ENCODE assay signal across 21 cellular contexts in the genomic region with DNA sequence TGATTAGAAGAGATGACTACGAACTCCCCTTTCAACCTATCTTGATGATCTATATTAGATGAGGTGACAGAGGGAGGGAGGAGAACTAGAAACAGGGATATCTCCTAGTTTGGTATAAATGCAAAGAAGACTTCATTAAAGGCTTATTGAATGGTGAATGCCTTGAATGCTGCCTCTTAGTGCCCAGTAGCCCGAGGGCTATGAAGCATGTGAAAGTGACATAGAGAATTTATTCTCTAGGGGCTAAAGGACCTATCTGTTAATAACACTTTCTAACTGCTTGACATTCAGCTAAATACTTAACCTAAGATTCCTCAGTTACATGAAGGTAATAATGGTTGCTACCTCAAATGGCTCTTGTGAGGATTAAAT.
"Had no signal": no experiment of that assay in that cellular context is flagged by ENCODE, and none has a peak within 500 bp of the region (broad histone marks: within the 10 kb centered on the region; RNA-seq: fewer than 3 reads in every experiment).

No MANE protein-coding gene starts in this region.

- H3K27me3 ChIP-seq: body of pancreas, gastroesophageal sphincter, neutrophil, sigmoid colon, spleen had no signal

- H3K4me1 Mint-ChIP-seq: activated CD4-positive, alpha-beta T cell treated with anti-CD3 and anti-CD28 coated beads, Interleukin-2, amount 10 ng/mL, durations not matched to agents 24 days and 14 days; activated naive CD8-positive, alpha-beta T cell treated with anti-CD3 and anti-CD28 coated beads, Interleukin-2, amount 10 ng/mL, durations not matched to agents 7 days and 5 days; activated T-helper 17 cell treated with anti-CD3 and anti-CD28 coated beads, Interleukin-2, amount 50 U/mL, for 72 hours; endodermal cell; memory B cell; naive thymus-derived CD8-positive, alpha-beta T cell; stimulated activated naive B cell treated with anti-CD40 and anti-IgM and Interleukin-4, amounts not matched to agents 10 μg/mL and 1 μg/mL and 100 μg/mL, for 72 hours had no signal

- H3K4me3 ChIP-seq: body of pancreas, gastroesophageal sphincter, sigmoid colon, spleen had no signal

- H3K36me3 ChIP-seq: gastroesophageal sphincter, neutrophil, sigmoid colon, spleen had no signal

- H3K9me3 ChIP-seq: body of pancreas, gastroesophageal sphincter, neutrophil, sigmoid colon, spleen had no signal

- H3K9me3 Mint-ChIP-seq: activated CD4-positive, alpha-beta T cell treated with anti-CD3 and anti-CD28 coated beads, Interleukin-2, amount 10 ng/mL, durations not matched to agents 24 days and 14 days; activated CD8-positive, alpha-beta T cell treated with anti-CD3 and anti-CD28 coated beads for 36 hours; activated naive CD8-positive, alpha-beta T cell treated with anti-CD3 and anti-CD28 coated beads, Interleukin-2, amount 10 ng/mL, durations not matched to agents 7 days and 5 days; activated T-helper 17 cell treated with anti-CD3 and anti-CD28 coated beads, Interleukin-2, amount 50 U/mL, for 72 hours; endodermal cell; memory B cell; stimulated activated naive B cell treated with anti-CD40 and anti-IgM and Interleukin-4, amounts not matched to agents 10 μg/mL and 1 μg/mL and 100 μg/mL, for 72 hours; T-helper 2 cell treated with Interferon-gamma antibody and Interleukin-4, amounts not matched to agents 5 μg/mL and 100 μg/mL, for 36 hours had no signal

- H3K36me3 Mint-ChIP-seq: activated naive CD8-positive, alpha-beta T cell treated with anti-CD3 and anti-CD28 coated beads, Interleukin-2, amount 10 ng/mL, durations not matched to agents 7 days and 5 days; memory B cell; naive thymus-derived CD8-positive, alpha-beta T cell; stimulated activated naive B cell treated with anti-CD40 and anti-IgM and Interleukin-4, amounts not matched to agents 10 μg/mL and 1 μg/mL and 100 μg/mL, for 72 hours had no signal

- DNase-seq: activated CD4-positive, alpha-beta T cell treated with anti-CD3 and anti-CD28 coated beads, Interleukin-2, amount 10 ng/mL, durations not matched to agents 24 days and 14 days; activated CD4-positive, CD25-positive, alpha-beta regulatory T cell; activated CD8-positive, alpha-beta T cell treated with anti-CD3 and anti-CD28 coated beads for 36 hours; activated naive CD4-positive, alpha-beta T cell; activated naive CD8-positive, alpha-beta T cell treated with anti-CD3 and anti-CD28 coated beads, Interleukin-2, amount 10 ng/mL, durations not matched to agents 7 days and 5 days; activated T-cell treated with anti-CD3 and anti-CD28 coated beads, Interleukin-2, amount 50 U/mL, for 1 hour; amygdala; body of pancreas; caudate nucleus; endodermal cell; naive thymus-derived CD8-positive, alpha-beta T cell; posterior cingulate gyrus; sigmoid colon; spleen; stimulated activated CD4-positive, alpha-beta T cell treated with anti-CD3 and anti-CD28 coated beads, Interleukin-4, amount 100 ng/mL, for 4 hours; stimulated activated naive B cell treated with anti-CD40 and anti-IgM and Interleukin-4, amounts not matched to agents 10 μg/mL and 1 μg/mL and 100 μg/mL, for 72 hours had no signal

- H3K27ac Mint-ChIP-seq: activated CD4-positive, alpha-beta T cell treated with anti-CD3 and anti-CD28 coated beads, Interleukin-2, amount 10 ng/mL, durations not matched to agents 24 days and 14 days; activated CD8-positive, alpha-beta T cell treated with anti-CD3 and anti-CD28 coated beads for 36 hours; activated naive CD8-positive, alpha-beta T cell treated with anti-CD3 and anti-CD28 coated beads, Interleukin-2, amount 10 ng/mL, durations not matched to agents 7 days and 5 days; activated T-helper 17 cell treated with anti-CD3 and anti-CD28 coated beads, Interleukin-2, amount 50 U/mL, for 72 hours; endodermal cell; memory B cell; naive thymus-derived CD8-positive, alpha-beta T cell; stimulated activated naive B cell treated with anti-CD40 and anti-IgM and Interleukin-4, amounts not matched to agents 10 μg/mL and 1 μg/mL and 100 μg/mL, for 72 hours; T-helper 2 cell treated with Interferon-gamma antibody and Interleukin-4, amounts not matched to agents 5 μg/mL and 100 μg/mL, for 36 hours had no signal

- ATAC-seq: activated CD8-positive, alpha-beta T cell treated with anti-CD3 and anti-CD28 coated beads for 36 hours; activated T-helper 17 cell treated with anti-CD3 and anti-CD28 coated beads, Interleukin-2, amount 50 U/mL, for 72 hours; body of pancreas; naive thymus-derived CD8-positive, alpha-beta T cell had no signal

- H3K27me3 Mint-ChIP-seq: activated CD4-positive, alpha-beta T cell treated with anti-CD3 and anti-CD28 coated beads, Interleukin-2, amount 10 ng/mL, durations not matched to agents 24 days and 14 days; activated CD8-positive, alpha-beta T cell treated with anti-CD3 and anti-CD28 coated beads for 36 hours; activated naive CD8-positive, alpha-beta T cell treated with anti-CD3 and anti-CD28 coated beads, Interleukin-2, amount 10 ng/mL, durations not matched to agents 7 days and 5 days; activated T-helper 17 cell treated with anti-CD3 and anti-CD28 coated beads, Interleukin-2, amount 50 U/mL, for 72 hours; memory B cell; stimulated activated naive B cell treated with anti-CD40 and anti-IgM and Interleukin-4, amounts not matched to agents 10 μg/mL and 1 μg/mL and 100 μg/mL, for 72 hours had no signal

- H3K4me3 Mint-ChIP-seq: activated CD4-positive, alpha-beta T cell treated with anti-CD3 and anti-CD28 coated beads, Interleukin-2, amount 10 ng/mL, durations not matched to agents 24 days and 14 days; activated CD8-positive, alpha-beta T cell treated with anti-CD3 and anti-CD28 coated beads for 36 hours; activated naive CD8-positive, alpha-beta T cell treated with anti-CD3 and anti-CD28 coated beads, Interleukin-2, amount 10 ng/mL, durations not matched to agents 7 days and 5 days; activated T-helper 17 cell treated with anti-CD3 and anti-CD28 coated beads, Interleukin-2, amount 50 U/mL, for 72 hours; endodermal cell; memory B cell; naive thymus-derived CD8-positive, alpha-beta T cell; stimulated activated naive B cell treated with anti-CD40 and anti-IgM and Interleukin-4, amounts not matched to agents 10 μg/mL and 1 μg/mL and 100 μg/mL, for 72 hours; T-helper 2 cell treated with Interferon-gamma antibody and Interleukin-4, amounts not matched to agents 5 μg/mL and 100 μg/mL, for 36 hours had no signal

- H3K27ac ChIP-seq: body of pancreas, gastroesophageal sphincter, neutrophil, sigmoid colon, spleen had no signal

- H3K4me1 ChIP-seq: body of pancreas, spleen had no signal
